Comparison of ENCODE assay signal across 7 cellular contexts in the genomic region with DNA sequence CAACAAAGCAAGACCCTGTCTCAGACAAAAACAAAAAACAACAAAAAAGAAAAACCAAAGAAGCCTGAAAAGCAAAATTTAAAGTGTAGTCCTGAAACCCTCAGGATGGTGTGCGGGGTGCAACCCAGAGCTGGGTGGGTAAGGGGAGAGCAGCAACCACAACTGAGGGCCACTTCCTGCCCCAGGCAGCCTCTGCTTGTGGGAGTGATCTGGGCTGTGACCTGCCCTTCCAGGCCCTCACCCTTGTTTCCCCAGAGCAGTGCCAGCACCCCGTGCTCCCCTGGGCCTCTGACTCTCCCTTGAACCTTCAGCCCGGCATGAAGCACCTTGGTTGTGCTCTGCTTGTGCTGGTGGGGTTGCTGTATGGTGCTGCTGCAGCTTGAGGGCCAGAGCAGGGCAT. TPM values are rescaled to one million over a fixed set of nuclear protein-coding genes. Genes with fewer than 3 reads are reported as not detected.
DNase-seq lines count a peak whose midpoint lies in the region; ATAC-seq, FAIRE-seq and TF ChIP-seq lines count a peak whose summit lies in the region.
"Not testable (repeated sequence)": the region's sequence is repeated elsewhere in the genome, so short reads cannot be mapped to it uniquely, and the experiment has no call there.

No MANE protein-coding gene starts in this region.

- H3K79me2 ChIP-seq in HCT116 (ENCODE audit: insufficient read depth, low read length): peaks cover 88% of the 10 kb centered on the region
- H3K79me2 ChIP-seq in PC-3 (ENCODE audit: low read length): peaks cover 90% of the 10 kb centered on the region

- H3K36me3 Mint-ChIP-seq in activated CD4-positive, alpha-beta T cell treated with anti-CD3 and anti-CD28 coated beads for 36 hours (ENCODE audit: low read depth); activated T-helper 2 cell treated with anti-CD3 and anti-CD28 coated beads, Interferon-gamma antibody, Interleukin-2, Interleukin-4, amounts not matched to agents 10 μg/mL and 5 μg/mL and 100 μg/mL, durations not matched to agents 14 hours and 24 hours and 36 hours (ENCODE audit: low read depth); central memory CD8-positive, alpha-beta T cell (ENCODE audit: insufficient read depth); natural killer cell: not testable (repeated sequence)

- not testable (repeated sequence) for H3K9me3 ChIP-seq in HCT116 (ENCODE audit: control insufficient read depth in 1 of 2, insufficient read depth in 1 of 2, low read depth in 1 of 2, low read length in 2 of 2); PC-3 (ENCODE audit: low read length)

- intact Hi-C loops in HCT116 (cut with micrococcal nuclease); PC-3 (cut with micrococcal nuclease); activated T-helper 2 cell treated with anti-CD3 and anti-CD28 coated beads, Interferon-gamma antibody, Interleukin-2, Interleukin-4, amounts not matched to agents 10 μg/mL and 5 μg/mL and 100 μg/mL, durations not matched to agents 14 hours and 24 hours and 36 hours (cut with micrococcal nuclease): not testable (repeated sequence)
- intact Hi-C loops in activated CD4-positive, alpha-beta T cell treated with anti-CD3 and anti-CD28 coated beads for 36 hours (cut with DNase I, micrococcal nuclease): loop anchor here in 1 of 2 experiments (2.0 kb wide), 1 partner anchor 17 kb away; a partner anchor contains a TSS
- intact Hi-C loops in natural killer cell (cut with micrococcal nuclease): loop anchor here (2.0 kb wide), 1 partner anchor 17 kb away; a partner anchor contains a TSS

- TF ChIP-seq CTCF in HCT116 (IDR thresholded peaks at IDR 0.05 in 2 of 3, conservative IDR thresholded peaks at IDR 0.05 in 1 of 3; ENCODE audit: borderline replicate concordance in 1 of 3, insufficient read depth in 1 of 3, low read depth in 2 of 3, low read length in 2 of 3); PC-3 (conservative IDR thresholded peaks at IDR 0.05; ENCODE audit: low read depth, low read length); natural killer cell (IDR thresholded peaks at IDR 0.05): not testable (repeated sequence)

- peak overlapping the region; percentile 28 for H3K4me3 Mint-ChIP-seq in activated CD4-positive, alpha-beta T cell treated with anti-CD3 and anti-CD28 coated beads for 36 hours
- peak overlapping the region; percentile 14 for H3K4me3 Mint-ChIP-seq in activated T-helper 2 cell treated with anti-CD3 and anti-CD28 coated beads, Interferon-gamma antibody, Interleukin-2, Interleukin-4, amounts not matched to agents 10 μg/mL and 5 μg/mL and 100 μg/mL, durations not matched to agents 14 hours and 24 hours and 36 hours (ENCODE audit: low read depth)
- peak overlapping the region; percentile 79 for H3K4me3 Mint-ChIP-seq in central memory CD8-positive, alpha-beta T cell
- peak overlapping the region; percentile 73 for H3K4me3 Mint-ChIP-seq in natural killer cell

- TF ChIP-seq RAD21 in HCT116 (IDR thresholded peaks at IDR 0.05; ENCODE audit: low read depth): not testable (repeated sequence)

- RAD21 ChIA-PET in HCT116 (lab: Charles Lee; ENCODE audit: low non-redundant PET in 1 of 2, low total read pairs in 2 of 2, uncharacterized antibody in 2 of 2, unreplicated experiment in 2 of 2): not testable (repeated sequence)

- not testable (repeated sequence) for H3K36me3 ChIP-seq in HCT116 (ENCODE audit: control insufficient read depth in 1 of 2, insufficient read depth in 2 of 2, low read length in 2 of 2); PC-3 (ENCODE audit: low read depth, low read length)

- CTCF ChIA-PET in HCT116 (lab: Charles Lee): interaction anchor here (1.2 to 1.3 kb wide), 2 partner anchors 13 to 14 kb away, joined by 3 read pairs; a partner anchor contains a TSS
- CTCF ChIA-PET in PC-3 (lab: Charles Lee): interaction anchor here (0.8 kb wide), 1 partner anchor 53 kb away, joined by 3 read pairs; no protein-coding TSS in a partner anchor
- CTCF ChIA-PET in activated CD4-positive, alpha-beta T cell treated with anti-CD3 and anti-CD28 coated beads for 36 hours (lab: Charles Lee): interaction anchor here (0.6 to 2.1 kb wide), 4 partner anchors 15 to 591 kb away, joined by 3 to 7 read pairs (median 6); no protein-coding TSS in a partner anchor

- peak overlapping the region; percentile 48; the same call in 1 of the 2 replicates for H3K9ac ChIP-seq in HCT116 (ENCODE audit: low read length)
- not testable (repeated sequence) for H3K9ac ChIP-seq in PC-3 (ENCODE audit: low read length)

- H3K27ac Mint-ChIP-seq in activated CD4-positive, alpha-beta T cell treated with anti-CD3 and anti-CD28 coated beads for 36 hours: peak overlapping the region; percentile 82
- peak overlapping the region; percentile 39 for H3K27ac Mint-ChIP-seq in activated T-helper 2 cell treated with anti-CD3 and anti-CD28 coated beads, Interferon-gamma antibody, Interleukin-2, Interleukin-4, amounts not matched to agents 10 μg/mL and 5 μg/mL and 100 μg/mL, durations not matched to agents 14 hours and 24 hours and 36 hours
- peak overlapping the region; percentile 91 for H3K27ac Mint-ChIP-seq in central memory CD8-positive, alpha-beta T cell (ENCODE audit: low read depth)
- H3K27ac Mint-ChIP-seq in natural killer cell: peak overlapping the region; percentile 80 to 89

- H2AFZ ChIP-seq in HCT116 (ENCODE audit: low read depth, low read length, poor library complexity, severe bottlenecking); PC-3 (ENCODE audit: low read length): not testable (repeated sequence)

- not testable (repeated sequence) for H3K9me3 Mint-ChIP-seq in activated CD4-positive, alpha-beta T cell treated with anti-CD3 and anti-CD28 coated beads for 36 hours (ENCODE audit: low read depth); activated T-helper 2 cell treated with anti-CD3 and anti-CD28 coated beads, Interferon-gamma antibody, Interleukin-2, Interleukin-4, amounts not matched to agents 10 μg/mL and 5 μg/mL and 100 μg/mL, durations not matched to agents 14 hours and 24 hours and 36 hours; central memory CD8-positive, alpha-beta T cell; natural killer cell

- peak; percentile 86 for FAIRE-seq in GM12891 (lab: Jason Lieb, UNC)

- H3F3A ChIP-seq in PC-3 (ENCODE audit: low read length, unreplicated experiment): not testable (repeated sequence)

- DNase-seq in GM12891 (ENCODE audit: insufficient read length, low spot score); HCT116 (ENCODE audit: low read depth, low spot score); PC-3; central memory CD8-positive, alpha-beta T cell (ENCODE audit: low spot score in 2 of 2); natural killer cell: not testable (repeated sequence)
- DNase-seq in activated CD4-positive, alpha-beta T cell treated with anti-CD3 and anti-CD28 coated beads for 36 hours: peak; percentile 52
- peak; percentile 36 for DNase-seq in activated T-helper 2 cell treated with anti-CD3 and anti-CD28 coated beads, Interferon-gamma antibody, Interleukin-2, Interleukin-4, amounts not matched to agents 10 μg/mL and 5 μg/mL and 100 μg/mL, durations not matched to agents 14 hours and 24 hours and 36 hours (ENCODE audit: low spot score)

- peak overlapping the region; percentile 87 for H3K4me2 ChIP-seq in HCT116 (ENCODE audit: low read length)
- H3K4me2 ChIP-seq in PC-3 (ENCODE audit: low read length): 0 out of 2 replicates have a peak overlapping the region, but pooled peaks have one; percentile 75

- H3K27me3 ChIP-seq in HCT116 (ENCODE audit: insufficient read depth, low read length); PC-3 (ENCODE audit: low read length): not testable (repeated sequence)

- POLR2A ChIA-PET in HCT116 (lab: Charles Lee); PC-3 (lab: Charles Lee; ENCODE audit: unreplicated experiment): not testable (repeated sequence)
- POLR2A ChIA-PET in activated CD4-positive, alpha-beta T cell treated with anti-CD3 and anti-CD28 coated beads for 36 hours (lab: Charles Lee): interaction anchor here (0.7 to 2.0 kb wide), 2 partner anchors 9 to 115 kb away, joined by 5 to 8 read pairs; a partner anchor contains a TSS

- not testable (repeated sequence) for H4K20me1 ChIP-seq in HCT116 (ENCODE audit: insufficient read depth)
- peaks cover 20% of the 10 kb centered on the region; the same call in 1 of the 2 replicates for H4K20me1 ChIP-seq in PC-3 (ENCODE audit: low read length)

- H3K4me1 ChIP-seq in HCT116 (ENCODE audit: control insufficient read depth in 1 of 2, insufficient read depth in 2 of 2, low read length in 2 of 2) (peaks cover 35 to 54% of the 10 kb centered on the region in 2 experiments), PC-3 (ENCODE audit: insufficient read depth, low read length) (peaks cover 24% of the 10 kb centered on the region)

- peak overlapping the region; percentile 28; the same call in 1 of the 2 replicates for H3K27ac ChIP-seq in HCT116 (ENCODE audit: low read depth, low read length)
- H3K27ac ChIP-seq in PC-3 (ENCODE audit: low read length): not testable (repeated sequence)

- not testable (repeated sequence) for H3K9me2 ChIP-seq in HCT116 (ENCODE audit: insufficient read depth); PC-3 (replicated peaks; ENCODE audit: low read length)

- not testable (repeated sequence) for H3K27me3 Mint-ChIP-seq in activated CD4-positive, alpha-beta T cell treated with anti-CD3 and anti-CD28 coated beads for 36 hours; activated T-helper 2 cell treated with anti-CD3 and anti-CD28 coated beads, Interferon-gamma antibody, Interleukin-2, Interleukin-4, amounts not matched to agents 10 μg/mL and 5 μg/mL and 100 μg/mL, durations not matched to agents 14 hours and 24 hours and 36 hours (ENCODE audit: low read depth); central memory CD8-positive, alpha-beta T cell; natural killer cell (ENCODE audit: low read depth in 2 of 2)

- H3K4me3 ChIP-seq in HCT116 (replicated peaks in 1 of 2; ENCODE audit: low read depth in 1 of 2, low read length in 2 of 2): 0 out of 4 replicates have a peak overlapping the region, but pooled peaks of 1 of the 2 experiments have one; percentile 46
- H3K4me3 ChIP-seq in PC-3 (ENCODE audit: low read length): not testable (repeated sequence)

- H3K4me1 Mint-ChIP-seq in activated CD4-positive, alpha-beta T cell treated with anti-CD3 and anti-CD28 coated beads for 36 hours: peaks cover 79% of the 10 kb centered on the region
- H3K4me1 Mint-ChIP-seq in activated T-helper 2 cell treated with anti-CD3 and anti-CD28 coated beads, Interferon-gamma antibody, Interleukin-2, Interleukin-4, amounts not matched to agents 10 μg/mL and 5 μg/mL and 100 μg/mL, durations not matched to agents 14 hours and 24 hours and 36 hours (ENCODE audit: low read depth): peaks cover 55% of the 10 kb centered on the region
- H3K4me1 Mint-ChIP-seq in central memory CD8-positive, alpha-beta T cell: peaks cover 80% of the 10 kb centered on the region
- peaks cover 79 to 84% of the 10 kb centered on the region in 2 donors for H3K4me1 Mint-ChIP-seq in natural killer cell

- not testable (repeated sequence) for TF ChIP-seq POLR2A in GM12891 (IDR thresholded peaks at IDR 0.05; ENCODE audit: low read depth, low read length); HCT116 (IDR thresholded peaks at IDR 0.05; ENCODE audit: borderline replicate concordance, extremely low read depth, insufficient read depth, insufficient read length)

- not testable (repeated sequence) for ATAC-seq in HCT116, PC-3
- peak; percentile 67 for ATAC-seq in activated CD4-positive, alpha-beta T cell treated with anti-CD3 and anti-CD28 coated beads for 36 hours
- ATAC-seq in central memory CD8-positive, alpha-beta T cell (replicated peaks; ENCODE audit: extremely low read depth, poor library complexity, severe bottlenecking): peak; percentile 53
- ATAC-seq in natural killer cell: peak; percentile 52 to 67 (median 63)

- not testable (repeated sequence) for BruUV-seq in HCT116 (replicated peaks; lab: Mats Ljungman, UMichigan); PC-3 (replicated peaks; lab: Mats Ljungman, UMichigan)

RNA-seq across cellular contexts. Expression of a gene that starts 13.2 kb away (rescaled TPM):
- 10.3 TPM for polyA plus RNA-seq in GM12891 (2012; ENCODE audit: low read depth, missing spikeins)
- total RNA-seq in HCT116 (2021; ENCODE audit: unreplicated experiment): 25.0 TPM
- polyA plus RNA-seq in HCT116 (2012): 18.0 and 18.8 TPM in 2 replicates
- total RNA-seq in PC-3 (2014; rRNA removed): 18.8 and 19.9 TPM in 2 replicates
- 10 to 100 TPM; 15.3 to 16.7 TPM for total RNA-seq in activated CD4-positive, alpha-beta T cell treated with anti-CD3 and anti-CD28 coated beads for 36 hours
- 26.5 and 26.7 TPM in 2 replicates for total RNA-seq in activated T-helper 2 cell treated with anti-CD3 and anti-CD28 coated beads, Interferon-gamma antibody, Interleukin-2, Interleukin-4, amounts not matched to agents 10 μg/mL and 5 μg/mL and 100 μg/mL, durations not matched to agents 14 hours and 24 hours and 36 hours
- 10 to 100 TPM; 29.4 to 48.9 (median 41.8) TPM for total RNA-seq in natural killer cell

RNA-seq across cellular contexts. Expression of a gene that starts 16.8 kb away (rescaled TPM):
- 5.3 TPM for polyA plus RNA-seq in GM12891 (2012; ENCODE audit: low read depth, missing spikeins)
- 12.7 TPM for total RNA-seq in HCT116 (2021; ENCODE audit: unreplicated experiment)
- polyA plus RNA-seq in HCT116 (2012): 10.2 and 10.8 TPM in 2 replicates
- 12.2 and 13.0 TPM in 2 replicates for total RNA-seq in PC-3 (2014; rRNA removed)
- total RNA-seq in activated CD4-positive, alpha-beta T cell treated with anti-CD3 and anti-CD28 coated beads for 36 hours: 1 to 10 TPM; 5.4 to 6.2 TPM
- total RNA-seq in activated T-helper 2 cell treated with anti-CD3 and anti-CD28 coated beads, Interferon-gamma antibody, Interleukin-2, Interleukin-4, amounts not matched to agents 10 μg/mL and 5 μg/mL and 100 μg/mL, durations not matched to agents 14 hours and 24 hours and 36 hours: 11.8 and 12.2 TPM in 2 replicates
- total RNA-seq in natural killer cell: 10 to 100 TPM in 2 of 3 donors, 1 to 10 TPM in 1; 9.8 to 16.7 (median 12.9) TPM

RNA-seq across cellular contexts. Expression of a gene that starts 48.4 kb away (rescaled TPM):
- polyA plus RNA-seq in GM12891 (2012; ENCODE audit: low read depth, missing spikeins): 22.9 TPM
- 65.6 TPM for total RNA-seq in HCT116 (2021; ENCODE audit: unreplicated experiment)
- 45.5 and 50.0 TPM in 2 replicates for polyA plus RNA-seq in HCT116 (2012)
- 58.9 and 59.4 TPM in 2 replicates for total RNA-seq in PC-3 (2014; rRNA removed)
- total RNA-seq in activated CD4-positive, alpha-beta T cell treated with anti-CD3 and anti-CD28 coated beads for 36 hours: 10 to 100 TPM; 30.8 to 46.2 TPM
- 75.2 and 79.4 TPM in 2 replicates for total RNA-seq in activated T-helper 2 cell treated with anti-CD3 and anti-CD28 coated beads, Interferon-gamma antibody, Interleukin-2, Interleukin-4, amounts not matched to agents 10 μg/mL and 5 μg/mL and 100 μg/mL, durations not matched to agents 14 hours and 24 hours and 36 hours
- 10 to 100 TPM; 56.2 to 76.8 (median 67.3) TPM for total RNA-seq in natural killer cell

Comparison
In these comparisons a context has a peak if more than half of its experiments do, and no peak if none do; other contexts are left out.
1. H3K27ac Mint-ChIP-seq: peak in every context shown above with its lines; median percentile 91 in central memory CD8-positive, alpha-beta T cell; 84 in natural killer cell; 82 in activated CD4-positive, alpha-beta T cell treated with anti-CD3 and anti-CD28 coated beads for 36 hours; 39 in activated T-helper 2 cell treated with anti-CD3 and anti-CD28 coated beads, Interferon-gamma antibody, Interleukin-2, Interleukin-4, amounts not matched to agents 10 μg/mL and 5 μg/mL and 100 μg/mL, durations not matched to agents 14 hours and 24 hours and 36 hours.
2. H3K4me3 Mint-ChIP-seq: peak in every context shown above with its lines; median percentile 79 in central memory CD8-positive, alpha-beta T cell; 73 in natural killer cell; 28 in activated CD4-positive, alpha-beta T cell treated with anti-CD3 and anti-CD28 coated beads for 36 hours; 14 in activated T-helper 2 cell treated with anti-CD3 and anti-CD28 coated beads, Interferon-gamma antibody, Interleukin-2, Interleukin-4, amounts not matched to agents 10 μg/mL and 5 μg/mL and 100 μg/mL, durations not matched to agents 14 hours and 24 hours and 36 hours.